Comparison of ENCODE assay signal across 1 cellular context in genomic region chr19:48568345-48568886, GRCh38.
TF ChIP-seq lines count a peak whose summit lies in the region.

No MANE protein-coding gene starts in this region.

TF ChIP-seq in HepG2, 621 proteins besides CTCF, POLR2A, EP300 and RAD21 (continues in another document):
- no peak for TF ChIP-seq ATRX (CRISPR knock-in tag; IDR thresholded peaks at IDR 0.05; ENCODE audit: borderline replicate concordance)
- TF ChIP-seq, protein P1, sequence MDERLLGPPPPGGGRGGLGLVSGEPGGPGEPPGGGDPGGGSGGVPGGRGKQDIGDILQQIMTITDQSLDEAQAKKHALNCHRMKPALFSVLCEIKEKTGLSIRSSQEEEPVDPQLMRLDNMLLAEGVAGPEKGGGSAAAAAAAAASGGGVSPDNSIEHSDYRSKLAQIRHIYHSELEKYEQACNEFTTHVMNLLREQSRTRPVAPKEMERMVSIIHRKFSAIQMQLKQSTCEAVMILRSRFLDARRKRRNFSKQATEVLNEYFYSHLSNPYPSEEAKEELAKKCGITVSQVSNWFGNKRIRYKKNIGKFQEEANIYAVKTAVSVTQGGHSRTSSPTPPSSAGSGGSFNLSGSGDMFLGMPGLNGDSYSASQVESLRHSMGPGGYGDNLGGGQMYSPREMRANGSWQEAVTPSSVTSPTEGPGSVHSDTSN (CRISPR knock-in tag; IDR thresholded peaks at IDR 0.05) = no peak
- TF ChIP-seq ZNF253 (CRISPR knock-in tag; IDR thresholded peaks at IDR 0.05; ENCODE audit: borderline replicate concordance) = no peak
- TF ChIP-seq MED13 (CRISPR knock-in tag; IDR thresholded peaks at IDR 0.05) = no peak
- TF ChIP-seq, protein P2, sequence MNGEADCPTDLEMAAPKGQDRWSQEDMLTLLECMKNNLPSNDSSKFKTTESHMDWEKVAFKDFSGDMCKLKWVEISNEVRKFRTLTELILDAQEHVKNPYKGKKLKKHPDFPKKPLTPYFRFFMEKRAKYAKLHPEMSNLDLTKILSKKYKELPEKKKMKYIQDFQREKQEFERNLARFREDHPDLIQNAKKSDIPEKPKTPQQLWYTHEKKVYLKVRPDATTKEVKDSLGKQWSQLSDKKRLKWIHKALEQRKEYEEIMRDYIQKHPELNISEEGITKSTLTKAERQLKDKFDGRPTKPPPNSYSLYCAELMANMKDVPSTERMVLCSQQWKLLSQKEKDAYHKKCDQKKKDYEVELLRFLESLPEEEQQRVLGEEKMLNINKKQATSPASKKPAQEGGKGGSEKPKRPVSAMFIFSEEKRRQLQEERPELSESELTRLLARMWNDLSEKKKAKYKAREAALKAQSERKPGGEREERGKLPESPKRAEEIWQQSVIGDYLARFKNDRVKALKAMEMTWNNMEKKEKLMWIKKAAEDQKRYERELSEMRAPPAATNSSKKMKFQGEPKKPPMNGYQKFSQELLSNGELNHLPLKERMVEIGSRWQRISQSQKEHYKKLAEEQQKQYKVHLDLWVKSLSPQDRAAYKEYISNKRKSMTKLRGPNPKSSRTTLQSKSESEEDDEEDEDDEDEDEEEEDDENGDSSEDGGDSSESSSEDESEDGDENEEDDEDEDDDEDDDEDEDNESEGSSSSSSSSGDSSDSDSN (CRISPR knock-in tag; IDR thresholded peaks at IDR 0.05) = peak; percentile 52; the same call in 1 of the 2 replicates
- TF ChIP-seq, protein P3, sequence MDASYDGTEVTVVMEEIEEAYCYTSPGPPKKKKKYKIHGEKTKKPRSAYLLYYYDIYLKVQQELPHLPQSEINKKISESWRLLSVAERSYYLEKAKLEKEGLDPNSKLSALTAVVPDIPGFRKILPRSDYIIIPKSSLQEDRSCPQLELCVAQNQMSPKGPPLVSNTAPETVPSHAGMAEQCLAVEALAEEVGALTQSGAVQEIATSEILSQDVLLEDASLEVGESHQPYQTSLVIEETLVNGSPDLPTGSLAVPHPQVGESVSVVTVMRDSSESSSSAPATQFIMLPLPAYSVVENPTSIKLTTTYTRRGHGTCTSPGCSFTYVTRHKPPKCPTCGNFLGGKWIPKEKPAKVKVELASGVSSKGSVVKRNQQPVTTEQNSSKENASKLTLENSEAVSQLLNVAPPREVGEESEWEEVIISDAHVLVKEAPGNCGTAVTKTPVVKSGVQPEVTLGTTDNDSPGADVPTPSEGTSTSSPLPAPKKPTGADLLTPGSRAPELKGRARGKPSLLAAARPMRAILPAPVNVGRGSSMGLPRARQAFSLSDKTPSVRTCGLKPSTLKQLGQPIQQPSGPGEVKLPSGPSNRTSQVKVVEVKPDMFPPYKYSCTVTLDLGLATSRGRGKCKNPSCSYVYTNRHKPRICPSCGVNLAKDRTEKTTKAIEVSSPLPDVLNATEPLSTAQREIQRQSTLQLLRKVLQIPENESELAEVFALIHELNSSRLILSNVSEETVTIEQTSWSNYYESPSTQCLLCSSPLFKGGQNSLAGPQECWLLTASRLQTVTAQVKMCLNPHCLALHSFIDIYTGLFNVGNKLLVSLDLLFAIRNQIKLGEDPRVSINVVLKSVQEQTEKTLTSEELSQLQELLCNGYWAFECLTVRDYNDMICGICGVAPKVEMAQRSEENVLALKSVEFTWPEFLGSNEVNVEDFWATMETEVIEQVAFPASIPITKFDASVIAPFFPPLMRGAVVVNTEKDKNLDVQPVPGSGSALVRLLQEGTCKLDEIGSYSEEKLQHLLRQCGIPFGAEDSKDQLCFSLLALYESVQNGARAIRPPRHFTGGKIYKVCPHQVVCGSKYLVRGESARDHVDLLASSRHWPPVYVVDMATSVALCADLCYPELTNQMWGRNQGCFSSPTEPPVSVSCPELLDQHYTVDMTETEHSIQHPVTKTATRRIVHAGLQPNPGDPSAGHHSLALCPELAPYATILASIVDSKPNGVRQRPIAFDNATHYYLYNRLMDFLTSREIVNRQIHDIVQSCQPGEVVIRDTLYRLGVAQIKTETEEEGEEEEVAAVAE (CRISPR knock-in tag; IDR thresholded peaks at IDR 0.05; ENCODE audit: borderline replicate concordance) = no peak
- TF ChIP-seq NFATC3 (CRISPR knock-in tag; IDR thresholded peaks at IDR 0.05) = no peak
- no peak for TF ChIP-seq ZFP41 (CRISPR knock-in tag; IDR thresholded peaks at IDR 0.05; ENCODE audit: borderline replicate concordance)
- TF ChIP-seq NR2F6 (IDR thresholded peaks at IDR 0.05) = no peak
- TF ChIP-seq NR2F6 (CRISPR knock-in tag; IDR thresholded peaks at IDR 0.05) = no peak
- peak; percentile 26; the same call in 1 of the 2 replicates for TF ChIP-seq SALL1 (CRISPR knock-in tag; IDR thresholded peaks at IDR 0.05)
- TF ChIP-seq, protein P4, sequence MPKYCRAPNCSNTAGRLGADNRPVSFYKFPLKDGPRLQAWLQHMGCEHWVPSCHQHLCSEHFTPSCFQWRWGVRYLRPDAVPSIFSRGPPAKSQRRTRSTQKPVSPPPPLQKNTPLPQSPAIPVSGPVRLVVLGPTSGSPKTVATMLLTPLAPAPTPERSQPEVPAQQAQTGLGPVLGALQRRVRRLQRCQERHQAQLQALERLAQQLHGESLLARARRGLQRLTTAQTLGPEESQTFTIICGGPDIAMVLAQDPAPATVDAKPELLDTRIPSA (CRISPR knock-in tag; IDR thresholded peaks at IDR 0.05; ENCODE audit: borderline replicate concordance) = no peak
- TF ChIP-seq MAFK (conservative IDR thresholded peaks at IDR 0.05 in 1 of 2, IDR thresholded peaks at IDR 0.05 in 1 of 2; ENCODE audit: low read length in 2 of 2) = no peak
- TF ChIP-seq TEAD3 (CRISPR knock-in tag; optimal IDR thresholded peaks at IDR 0.05; ENCODE audit: borderline replicate concordance) = no peak
- TF ChIP-seq IRF2 (CRISPR knock-in tag; IDR thresholded peaks at IDR 0.05) = no peak
- TF ChIP-seq TAF1 (CRISPR knock-in tag; IDR thresholded peaks at IDR 0.05) = no peak
- TF ChIP-seq THRA (CRISPR knock-in tag; IDR thresholded peaks at IDR 0.05; ENCODE audit: borderline replicate concordance) = peak; percentile 33; the same call in 1 of the 2 replicates
- peak; percentile 55 for TF ChIP-seq ZNF687 (CRISPR knock-in tag; IDR thresholded peaks at IDR 0.05)
- TF ChIP-seq ATF3 (CRISPR knock-in tag; IDR thresholded peaks at IDR 0.05) = peak; percentile 73
- TF ChIP-seq ZFX (CRISPR knock-in tag; IDR thresholded peaks at IDR 0.05; ENCODE audit: low read depth) = no peak
- peak; percentile 25; the same call in 1 of the 2 replicates for TF ChIP-seq RARA (CRISPR knock-in tag; IDR thresholded peaks at IDR 0.05)
- no peak for TF ChIP-seq MATR3 (CRISPR knock-in tag; IDR thresholded peaks at IDR 0.05)
- TF ChIP-seq, protein P5, sequence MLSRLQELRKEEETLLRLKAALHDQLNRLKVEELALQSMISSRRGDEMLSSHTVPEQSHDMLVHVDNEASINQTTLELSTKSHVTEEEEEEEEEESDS (CRISPR knock-in tag; IDR thresholded peaks at IDR 0.05; ENCODE audit: borderline replicate concordance) = no peak
- TF ChIP-seq TMF1 (CRISPR knock-in tag; IDR thresholded peaks at IDR 0.05; ENCODE audit: low read depth) = no peak
- no peak for TF ChIP-seq ESRRA (CRISPR knock-in tag; IDR thresholded peaks at IDR 0.05; ENCODE audit: low read depth)
- TF ChIP-seq POLR2G (IDR thresholded peaks at IDR 0.05; ENCODE audit: low read depth, low read length) = 0 out of 2 replicates have a peak, but pooled peaks have one; percentile 23
- TF ChIP-seq ZSCAN25 (CRISPR knock-in tag; IDR thresholded peaks at IDR 0.05) = 0 out of 2 replicates have a peak, but pooled peaks have one; percentile 36
- TF ChIP-seq ZNF547 (CRISPR knock-in tag; IDR thresholded peaks at IDR 0.05) = no peak
- TF ChIP-seq ZFP36L2 (CRISPR knock-in tag; IDR thresholded peaks at IDR 0.05) = no peak
- TF ChIP-seq HIC2 (CRISPR knock-in tag; IDR thresholded peaks at IDR 0.05; ENCODE audit: low read depth) = peak; percentile 72
- TF ChIP-seq, protein P6, sequence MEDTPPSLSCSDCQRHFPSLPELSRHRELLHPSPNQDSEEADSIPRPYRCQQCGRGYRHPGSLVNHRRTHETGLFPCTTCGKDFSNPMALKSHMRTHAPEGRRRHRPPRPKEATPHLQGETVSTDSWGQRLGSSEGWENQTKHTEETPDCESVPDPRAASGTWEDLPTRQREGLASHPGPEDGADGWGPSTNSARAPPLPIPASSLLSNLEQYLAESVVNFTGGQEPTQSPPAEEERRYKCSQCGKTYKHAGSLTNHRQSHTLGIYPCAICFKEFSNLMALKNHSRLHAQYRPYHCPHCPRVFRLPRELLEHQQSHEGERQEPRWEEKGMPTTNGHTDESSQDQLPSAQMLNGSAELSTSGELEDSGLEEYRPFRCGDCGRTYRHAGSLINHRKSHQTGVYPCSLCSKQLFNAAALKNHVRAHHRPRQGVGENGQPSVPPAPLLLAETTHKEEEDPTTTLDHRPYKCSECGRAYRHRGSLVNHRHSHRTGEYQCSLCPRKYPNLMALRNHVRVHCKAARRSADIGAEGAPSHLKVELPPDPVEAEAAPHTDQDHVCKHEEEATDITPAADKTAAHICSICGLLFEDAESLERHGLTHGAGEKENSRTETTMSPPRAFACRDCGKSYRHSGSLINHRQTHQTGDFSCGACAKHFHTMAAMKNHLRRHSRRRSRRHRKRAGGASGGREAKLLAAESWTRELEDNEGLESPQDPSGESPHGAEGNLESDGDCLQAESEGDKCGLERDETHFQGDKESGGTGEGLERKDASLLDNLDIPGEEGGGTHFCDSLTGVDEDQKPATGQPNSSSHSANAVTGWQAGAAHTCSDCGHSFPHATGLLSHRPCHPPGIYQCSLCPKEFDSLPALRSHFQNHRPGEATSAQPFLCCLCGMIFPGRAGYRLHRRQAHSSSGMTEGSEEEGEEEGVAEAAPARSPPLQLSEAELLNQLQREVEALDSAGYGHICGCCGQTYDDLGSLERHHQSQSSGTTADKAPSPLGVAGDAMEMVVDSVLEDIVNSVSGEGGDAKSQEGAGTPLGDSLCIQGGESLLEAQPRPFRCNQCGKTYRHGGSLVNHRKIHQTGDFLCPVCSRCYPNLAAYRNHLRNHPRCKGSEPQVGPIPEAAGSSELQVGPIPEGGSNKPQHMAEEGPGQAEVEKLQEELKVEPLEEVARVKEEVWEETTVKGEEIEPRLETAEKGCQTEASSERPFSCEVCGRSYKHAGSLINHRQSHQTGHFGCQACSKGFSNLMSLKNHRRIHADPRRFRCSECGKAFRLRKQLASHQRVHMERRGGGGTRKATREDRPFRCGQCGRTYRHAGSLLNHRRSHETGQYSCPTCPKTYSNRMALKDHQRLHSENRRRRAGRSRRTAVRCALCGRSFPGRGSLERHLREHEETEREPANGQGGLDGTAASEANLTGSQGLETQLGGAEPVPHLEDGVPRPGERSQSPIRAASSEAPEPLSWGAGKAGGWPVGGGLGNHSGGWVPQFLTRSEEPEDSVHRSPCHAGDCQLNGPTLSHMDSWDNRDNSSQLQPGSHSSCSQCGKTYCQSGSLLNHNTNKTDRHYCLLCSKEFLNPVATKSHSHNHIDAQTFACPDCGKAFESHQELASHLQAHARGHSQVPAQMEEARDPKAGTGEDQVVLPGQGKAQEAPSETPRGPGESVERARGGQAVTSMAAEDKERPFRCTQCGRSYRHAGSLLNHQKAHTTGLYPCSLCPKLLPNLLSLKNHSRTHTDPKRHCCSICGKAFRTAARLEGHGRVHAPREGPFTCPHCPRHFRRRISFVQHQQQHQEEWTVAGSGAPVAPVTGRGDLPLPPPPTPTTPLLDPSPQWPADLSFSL (CRISPR knock-in tag; IDR thresholded peaks at IDR 0.05) = no peak
- TF ChIP-seq ZNF562 (CRISPR knock-in tag; IDR thresholded peaks at IDR 0.05; ENCODE audit: borderline replicate concordance) = no peak
